Comparison of ENCODE assay signal across 8 cellular contexts in genomic region chr1:58968360-58968952, GRCh38.
DNase-seq lines count a peak whose midpoint lies in the region; ATAC-seq and TF ChIP-seq lines count a peak whose summit lies in the region.

No MANE protein-coding gene starts in this region.

- no peak overlapping the region for H3K4me3 ChIP-seq in esophagus (ENCODE audit: low read depth in 1 of 2, low read length in 2 of 2)

- H3K27me3 Mint-ChIP-seq in T-cell: no peaks in the 10 kb centered on the region
- H3K27me3 Mint-ChIP-seq in nephron (ENCODE audit: low read depth): no peaks in the 10 kb centered on the region

- no peak for TF ChIP-seq CTCF in nephron (IDR thresholded peaks at IDR 0.05; ENCODE audit: unreplicated experiment in 3 of 3)

- H3K4me3 Mint-ChIP-seq in T-cell (peak overlapping the region; percentile 32 to 64 (median 53)), nephron (no peak overlapping the region)

- ATAC-seq in GM18873 (IDR thresholded peaks at IDR 0.05; ENCODE audit: low FRiP score, unreplicated experiment) (peak; percentile 76), HG03060 (IDR thresholded peaks at IDR 0.05; ENCODE audit: low read depth, unreplicated experiment) (peak; percentile 75), T-cell (replicated peaks in 1 of 4) (peak; percentile 71 to 87 (median 76))

- H3K4me1 Mint-ChIP-seq in T-cell (peaks cover 37 to 45% (median 44%) of the 10 kb centered on the region in 3 donors), nephron (peaks cover 40% of the 10 kb centered on the region)

- DNase-seq in AG08395 (ENCODE audit: low spot score) (peak; percentile 60), T-cell (peak in 20 of 34 experiments; percentile 1 to 43 (median 10)), MV-4-11 (lab: John Stamatoyannopoulos, UW) (no peak)
- no peak for DNase-seq in stimulated activated CD4-positive, alpha-beta T cell treated with anti-CD3 and anti-CD28 coated beads, Interleukin-2, amount 100 ng/mL, for 48 hours

- no peaks in the 10 kb centered on the region for H3K9me3 ChIP-seq in esophagus (ENCODE audit: control insufficient read depth in 2 of 2, insufficient read depth in 1 of 2, low read depth in 1 of 2, low read length in 1 of 2)

- peak overlapping the region; percentile 98 to 100 for H3K27ac Mint-ChIP-seq in T-cell
- peak overlapping the region; percentile 88 to 98 (median 94) for H3K27ac Mint-ChIP-seq in nephron

- H3K36me3 Mint-ChIP-seq in T-cell (no peaks in the 10 kb centered on the region), nephron (ENCODE audit: low read depth) (no peaks in the 10 kb centered on the region)

- POLR2A ChIA-PET in T-cell (lab: Charles Lee): interaction anchor here (0.6 to 0.7 kb wide), 4 partner anchors 10 to 445 kb away, joined by 3 to 10 read pairs (median 4); no protein-coding TSS in a partner anchor

- CTCF ChIA-PET in T-cell (lab: Charles Lee): interaction anchor here (0.6 to 1.2 kb wide), 4 partner anchors 11 to 184 kb away, joined by 3 to 11 read pairs (median 4); no protein-coding TSS in a partner anchor

- H3K9me3 Mint-ChIP-seq in T-cell (no peaks in the 10 kb centered on the region), nephron (peaks cover under 1% of the 10 kb centered on the region)

- H3K36me3 ChIP-seq in esophagus (ENCODE audit: control insufficient read depth in 2 of 2, insufficient read depth in 2 of 2, low read length in 1 of 2): peaks cover 0 to 2% of the 10 kb centered on the region in 2 donors

- 5 to 7% methylated on average over 4 of the region's 4 CpGs for WGBS in esophagus, 2 donors

- no peaks in the 10 kb centered on the region for H3K27me3 ChIP-seq in esophagus (ENCODE audit: control insufficient read depth in 1 of 2, insufficient read depth in 2 of 2, low read length in 2 of 2)

- H3K27ac ChIP-seq in esophagus (ENCODE audit: low read depth in 2 of 2, low read length in 1 of 2): peak overlapping the region; percentile 95

- H3K4me1 ChIP-seq in esophagus (ENCODE audit: control insufficient read depth in 2 of 2, insufficient read depth in 2 of 2, low read length in 1 of 2): peaks cover 0 to 2% of the 10 kb centered on the region in 2 donors

Comparison
In these comparisons a context has a peak if more than half of its experiments do, and no peak if none do; other contexts are left out.
1. DNase-seq: peak in AG08395 (single experiment) and T-cell (20 of 34); none in MV-4-11 (single experiment) and stimulated activated CD4-positive, alpha-beta T cell treated with anti-CD3 and anti-CD28 coated beads, Interleukin-2, amount 100 ng/mL, for 48 hours (0 of 2).
2. H3K4me3 Mint-ChIP-seq: peak in T-cell (3 of 3); none in nephron (0 of 3).
3. Peak in every context shown above with its lines, with median percentiles within 50 percentile points of each other: ATAC-seq.